12 cellular contexts compared by ENCODE assay signal in the genomic region with DNA sequence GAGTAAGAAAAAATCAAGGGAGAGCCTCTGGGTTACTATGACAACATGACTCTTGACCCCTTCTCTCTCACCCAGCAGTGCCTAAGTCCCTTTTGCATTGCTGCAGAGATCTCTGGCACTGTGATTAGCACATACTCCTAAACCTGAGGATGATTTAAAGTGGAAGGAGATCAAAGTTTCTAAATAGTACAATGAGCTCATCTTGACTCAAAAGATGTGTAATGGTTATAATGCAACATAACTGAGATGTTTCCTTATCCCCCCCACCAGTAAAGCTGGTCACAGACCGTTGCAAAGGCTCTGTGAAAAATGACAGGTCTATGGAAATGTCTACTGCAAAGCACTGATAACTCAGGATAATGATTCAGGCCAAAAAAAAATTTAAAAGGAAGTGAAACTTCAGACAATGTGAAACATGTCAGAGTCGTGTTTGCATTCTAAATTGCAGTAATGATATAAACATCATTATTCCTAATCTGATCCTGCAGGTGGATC.
DNase-seq lines count a peak whose midpoint lies in the region; ATAC-seq, FAIRE-seq and TF ChIP-seq lines count a peak whose summit lies in the region.
"Had no signal": no experiment of that assay in that cellular context is flagged by ENCODE, and none has a peak within 500 bp of the region (broad histone marks: within the 10 kb centered on the region; RNA-seq: fewer than 3 reads in every experiment).

No MANE protein-coding gene starts in this region.

- H3K36me3 ChIP-seq in GM06990 (ENCODE audit: control insufficient read depth, insufficient read depth, low read length) (no peaks in the 10 kb centered on the region; the same call in 1 of the 2 replicates), GM23338 (ENCODE audit: insufficient read depth) (no peaks in the 10 kb centered on the region), MM.1S (replicated peaks; ENCODE audit: insufficient read depth, low read length) (no peaks in the 10 kb centered on the region), bronchial epithelial cell (ENCODE audit: control insufficient read depth, insufficient read depth, low read length) (no peaks in the 10 kb centered on the region), endodermal cell (ENCODE audit: control insufficient read depth, insufficient read depth, low read length) (no peaks in the 10 kb centered on the region), small intestine (ENCODE audit: control insufficient read depth in 2 of 2, insufficient read depth in 2 of 2, low read length in 2 of 2) (no peaks in the 10 kb centered on the region)

- H3K27me3 Mint-ChIP-seq in GM23338 (ENCODE audit: insufficient read depth, low read depth, poor library complexity): peaks cover 3% of the 10 kb centered on the region
- H3K27me3 Mint-ChIP-seq in endodermal cell (ENCODE audit: insufficient read depth): no peaks in the 10 kb centered on the region
- no peaks in the 10 kb centered on the region for H3K27me3 Mint-ChIP-seq in stimulated activated naive CD8-positive, alpha-beta T cell treated with anti-CD3 and anti-CD28 coated beads, Interleukin-15, amount 100 ng/mL, for 72 hours

- ATAC-seq in GM23338: no peak
- no peak for ATAC-seq in stimulated activated naive CD8-positive, alpha-beta T cell treated with anti-CD3 and anti-CD28 coated beads, Interleukin-15, amount 100 ng/mL, for 72 hours

- 0 out of 2 replicates have a peak overlapping the region, but pooled peaks have one; percentile 47 for H2AFZ ChIP-seq in GM23338
- no peak overlapping the region for H2AFZ ChIP-seq in MM.1S (ENCODE audit: low read length)

- no peaks in the 10 kb centered on the region for H3K4me1 Mint-ChIP-seq in GM23338
- H3K4me1 Mint-ChIP-seq in endodermal cell: no peaks in the 10 kb centered on the region
- H3K4me1 Mint-ChIP-seq in stimulated activated naive CD8-positive, alpha-beta T cell treated with anti-CD3 and anti-CD28 coated beads, Interleukin-15, amount 100 ng/mL, for 72 hours: no peaks in the 10 kb centered on the region

- H3K4me1 ChIP-seq in GM23338 (ENCODE audit: insufficient read depth): no peaks in the 10 kb centered on the region
- H3K4me1 ChIP-seq in MM.1S (ENCODE audit: low read length): no peaks in the 10 kb centered on the region
- H3K4me1 ChIP-seq in endodermal cell (ENCODE audit: control insufficient read depth, insufficient read depth, low read length): no peaks in the 10 kb centered on the region
- no peaks in the 10 kb centered on the region for H3K4me1 ChIP-seq in small intestine (ENCODE audit: control insufficient read depth in 2 of 2, insufficient read depth in 1 of 2, low read depth in 1 of 2, low read length in 1 of 2)

- DNase-seq in GM06990 (ENCODE audit: extremely low read depth, insufficient read length) (peak; percentile 42), GM23338 (ENCODE audit: low spot score) (no peak), MM.1S (peak; percentile 15), bronchial epithelial cell (ENCODE audit: low read depth) (peak; percentile 25), endodermal cell (no peak), HTR-8/SVneo (ENCODE audit: insufficient read length, low spot score) (no peak), small intestine (no peak)
- no peak for DNase-seq in stimulated activated naive CD8-positive, alpha-beta T cell treated with anti-CD3 and anti-CD28 coated beads, Interleukin-15, amount 100 ng/mL, for 72 hours
- DNase-seq: activated naive CD4-positive, alpha-beta T cell; Calu3; GOT3; stimulated activated CD4-positive, alpha-beta T cell treated with anti-CD3 and anti-CD28 coated beads, Interleukin-2, amount 100 ng/mL, for 24 hours had no signal

- H3K9me2 ChIP-seq in GM23338 (ENCODE audit: insufficient read depth): no peaks in the 10 kb centered on the region; the same call in 1 of the 2 replicates
- no peaks in the 10 kb centered on the region for H3K9me2 ChIP-seq in MM.1S (replicated peaks; ENCODE audit: insufficient read depth, low read length)

- H4K20me1 ChIP-seq in GM23338 (replicated peaks; ENCODE audit: insufficient read depth): no peaks in the 10 kb centered on the region
- H4K20me1 ChIP-seq in MM.1S (ENCODE audit: insufficient read depth, low read length): no peaks in the 10 kb centered on the region

- H3F3A ChIP-seq in GM23338 (replicated peaks; ENCODE audit: low read depth) (no peaks in the 10 kb centered on the region), MM.1S (ENCODE audit: insufficient read depth, low read length) (no peaks in the 10 kb centered on the region)

- H3K79me2 ChIP-seq in GM23338 (replicated peaks; ENCODE audit: insufficient read depth) (no peaks in the 10 kb centered on the region), MM.1S (ENCODE audit: low read length) (no peaks in the 10 kb centered on the region)

- no peak overlapping the region for H3K4me3 Mint-ChIP-seq in GM23338
- no peak overlapping the region for H3K4me3 Mint-ChIP-seq in endodermal cell
- no peak overlapping the region for H3K4me3 Mint-ChIP-seq in stimulated activated naive CD8-positive, alpha-beta T cell treated with anti-CD3 and anti-CD28 coated beads, Interleukin-15, amount 100 ng/mL, for 72 hours

- WGBS in endodermal cell (ENCODE audit: insufficient coverage in 1 of 2, insufficient read length in 1 of 2), 2 experiments: 80 to 90% methylated on average over 1 to 2 of the region's 2 CpGs
- 18 to 20% (median 19%) methylated on average over 2 of the region's 2 CpGs for WGBS in small intestine, 3 donors

- H3K9ac ChIP-seq in MM.1S (ENCODE audit: low read length) (no peak overlapping the region), endodermal cell (ENCODE audit: extremely low read depth, low read length, poor library complexity, severe bottlenecking) (no peak overlapping the region)

- H3K4me3 ChIP-seq in GM06990 (replicated peaks; ENCODE audit: low read depth, low read length): no peak overlapping the region
- no peak overlapping the region for H3K4me3 ChIP-seq in GM23338
- H3K4me3 ChIP-seq in MM.1S (ENCODE audit: low read length): no peak overlapping the region
- no peak overlapping the region for H3K4me3 ChIP-seq in bronchial epithelial cell (ENCODE audit: low read depth, low read length)
- H3K4me3 ChIP-seq in endodermal cell (ENCODE audit: low read length): no peak overlapping the region
- H3K4me3 ChIP-seq in small intestine (ENCODE audit: low read depth in 1 of 2, low read length in 2 of 2): no peak overlapping the region

- no peaks in the 10 kb centered on the region for H3K9me3 ChIP-seq in MM.1S (replicated peaks; ENCODE audit: insufficient read depth, low read length)
- no peaks in the 10 kb centered on the region for H3K9me3 ChIP-seq in endodermal cell (ENCODE audit: control insufficient read depth, low read length)
- H3K9me3 ChIP-seq in small intestine (ENCODE audit: control insufficient read depth, low read depth): no peaks in the 10 kb centered on the region

- H3K36me3 Mint-ChIP-seq in GM23338 (ENCODE audit: low read depth): no peaks in the 10 kb centered on the region
- peaks cover 9% of the 10 kb centered on the region for H3K36me3 Mint-ChIP-seq in endodermal cell (ENCODE audit: low read depth)

- no peaks in the 10 kb centered on the region for H3K9me3 Mint-ChIP-seq in GM23338
- peaks cover 4% of the 10 kb centered on the region for H3K9me3 Mint-ChIP-seq in endodermal cell
- no peaks in the 10 kb centered on the region for H3K9me3 Mint-ChIP-seq in stimulated activated naive CD8-positive, alpha-beta T cell treated with anti-CD3 and anti-CD28 coated beads, Interleukin-15, amount 100 ng/mL, for 72 hours

- H3K27ac Mint-ChIP-seq in GM23338: no peak overlapping the region
- no peak overlapping the region for H3K27ac Mint-ChIP-seq in endodermal cell
- H3K27ac Mint-ChIP-seq in stimulated activated naive CD8-positive, alpha-beta T cell treated with anti-CD3 and anti-CD28 coated beads, Interleukin-15, amount 100 ng/mL, for 72 hours: no peak overlapping the region

- no peak overlapping the region for H3K4me2 ChIP-seq in GM23338
- H3K4me2 ChIP-seq in MM.1S (ENCODE audit: low read depth, low read length): no peak overlapping the region

- FAIRE-seq in bronchial epithelial cell (lab: Jason Lieb, UNC): no peak
- no peak for FAIRE-seq in HTR-8/SVneo (lab: Jason Lieb, UNC)
- no peak for FAIRE-seq in small intestine (lab: Jason Lieb, UNC)

- TF ChIP-seq CTCF in GM06990 (IDR thresholded peaks at IDR 0.05; ENCODE audit: insufficient read depth, low read length, poor library complexity, severe bottlenecking) (no peak), GM23338 (conservative IDR thresholded peaks at IDR 0.05; ENCODE audit: low read depth in 2 of 2) (no peak), MM.1S (IDR thresholded peaks at IDR 0.05; ENCODE audit: low read length) (no peak), bronchial epithelial cell (IDR thresholded peaks at IDR 0.05; ENCODE audit: insufficient read depth, low read length, severe bottlenecking) (no peak), endodermal cell (conservative IDR thresholded peaks at IDR 0.05) (no peak)

- H3K27ac ChIP-seq in GM23338 (ENCODE audit: low read depth) (no peak overlapping the region), MM.1S (ENCODE audit: low read length) (no peak overlapping the region), endodermal cell (ENCODE audit: low read depth, low read length) (no peak overlapping the region), small intestine (ENCODE audit: low read depth in 1 of 2, low read length in 1 of 2) (no peak overlapping the region)

- H3K27me3 ChIP-seq in GM06990 (replicated peaks; ENCODE audit: control insufficient read depth, insufficient read depth, low read length): no peaks in the 10 kb centered on the region
- no peaks in the 10 kb centered on the region for H3K27me3 ChIP-seq in GM23338 (ENCODE audit: insufficient read depth)
- H3K27me3 ChIP-seq in MM.1S (replicated peaks; ENCODE audit: insufficient read depth, low read length): no peaks in the 10 kb centered on the region
- H3K27me3 ChIP-seq in bronchial epithelial cell (ENCODE audit: control insufficient read depth, insufficient read depth, low read length): no peaks in the 10 kb centered on the region
- H3K27me3 ChIP-seq in endodermal cell (ENCODE audit: control insufficient read depth, insufficient read depth, low read length, poor library complexity, severe bottlenecking): no peaks in the 10 kb centered on the region
- no peaks in the 10 kb centered on the region for H3K27me3 ChIP-seq in small intestine (ENCODE audit: control insufficient read depth in 2 of 2, insufficient read depth in 2 of 2, low read length in 2 of 2)

TF ChIP-seq in GM23338, 12 proteins besides CTCF, POLR2A, EP300 and RAD21 (continues in another document):
- TF ChIP-seq, protein P1, sequence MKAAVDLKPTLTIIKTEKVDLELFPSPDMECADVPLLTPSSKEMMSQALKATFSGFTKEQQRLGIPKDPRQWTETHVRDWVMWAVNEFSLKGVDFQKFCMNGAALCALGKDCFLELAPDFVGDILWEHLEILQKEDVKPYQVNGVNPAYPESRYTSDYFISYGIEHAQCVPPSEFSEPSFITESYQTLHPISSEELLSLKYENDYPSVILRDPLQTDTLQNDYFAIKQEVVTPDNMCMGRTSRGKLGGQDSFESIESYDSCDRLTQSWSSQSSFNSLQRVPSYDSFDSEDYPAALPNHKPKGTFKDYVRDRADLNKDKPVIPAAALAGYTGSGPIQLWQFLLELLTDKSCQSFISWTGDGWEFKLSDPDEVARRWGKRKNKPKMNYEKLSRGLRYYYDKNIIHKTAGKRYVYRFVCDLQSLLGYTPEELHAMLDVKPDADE (IDR thresholded peaks at IDR 0.05): no peak
- TF ChIP-seq EZH2phosphoT487 (IDR thresholded peaks at IDR 0.05; ENCODE audit: unreplicated experiment): no peak
- TF ChIP-seq JUNB (IDR thresholded peaks at IDR 0.05; ENCODE audit: unreplicated experiment): no peak

Comparison
In these comparisons a context has a peak if more than half of its experiments do, and no peak if none do; other contexts are left out.
1. DNase-seq: peak in GM06990 (single experiment), MM.1S (single experiment) and bronchial epithelial cell (single experiment); none in GM23338 (single experiment), endodermal cell (single experiment), stimulated activated naive CD8-positive, alpha-beta T cell treated with anti-CD3 and anti-CD28 coated beads, Interleukin-15, amount 100 ng/mL, for 72 hours (0 of 2), HTR-8/SVneo (single experiment) and small intestine (single experiment).